ENCODE assay signal across 33 cellular contexts in the genomic region with DNA sequence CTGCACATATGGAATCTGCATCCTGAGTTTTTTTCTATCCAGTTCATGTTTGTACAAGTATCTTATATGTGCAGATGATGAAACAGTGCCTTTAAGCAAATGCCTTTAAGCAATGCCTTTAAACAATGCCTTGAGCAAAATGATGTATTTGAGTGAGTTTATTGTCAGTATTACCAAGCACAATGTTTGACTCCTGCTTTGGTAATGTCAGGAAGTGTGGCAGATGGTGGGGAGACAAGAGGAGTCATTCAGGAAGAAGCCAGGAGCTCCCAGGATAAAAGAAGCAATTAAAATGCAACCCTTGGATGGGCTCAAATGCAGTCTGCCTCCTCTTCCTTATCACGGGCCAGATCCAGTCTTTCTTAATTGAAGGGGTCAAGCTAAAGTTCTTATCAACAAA.
DNase-seq lines count a peak whose midpoint lies in the region; ATAC-seq and TF ChIP-seq lines count a peak whose summit lies in the region.
"Had no signal": no experiment of that assay in that cellular context is flagged by ENCODE, and none has a peak within 500 bp of the region (broad histone marks: within the 10 kb centered on the region; RNA-seq: fewer than 3 reads in every experiment).

No MANE protein-coding gene starts in this region.

- H3K27ac ChIP-seq in PC-3 (ENCODE audit: low read length), result no peak overlapping the region
- no peak overlapping the region for H3K27ac ChIP-seq in mesenchymal stem cell (ENCODE audit: low read length, poor library complexity, severe bottlenecking)
- H3K27ac ChIP-seq: coronary artery, hepatocyte, left lung, PC-9, psoas muscle, suprapubic skin, VCaP had no signal

- POLR2A ChIA-PET in PC-3 (lab: Charles Lee; ENCODE audit: unreplicated experiment), result interaction anchor here (0.6 kb wide), 1 partner anchor 1950 kb away, joined by 3 read pairs; no protein-coding TSS in a partner anchor

- no peak overlapping the region for H4K91ac ChIP-seq in mesenchymal stem cell (ENCODE audit: low read length)

- H3K4me3 ChIP-seq in PC-3 (ENCODE audit: low read length), result no peak overlapping the region
- no peak overlapping the region for H3K4me3 ChIP-seq in mesenchymal stem cell (ENCODE audit: insufficient read depth in 1 of 2, low read depth in 1 of 2, low read length in 2 of 2)
- H3K4me3 ChIP-seq: coronary artery, hepatocyte, left lung, PC-9, psoas muscle, suprapubic skin had no signal

- H3K9ac ChIP-seq in PC-3 (ENCODE audit: low read length), result no peak overlapping the region
- H3K9ac ChIP-seq in mesenchymal stem cell (ENCODE audit: low read length), result no peak overlapping the region

- H2BK5ac ChIP-seq in mesenchymal stem cell (ENCODE audit: low read depth, low read length, poor library complexity, severe bottlenecking), result no peak overlapping the region

- H3K27me3 ChIP-seq in PC-3 (ENCODE audit: low read length), result peaks cover 18% of the 10 kb centered on the region
- no peaks in the 10 kb centered on the region for H3K27me3 ChIP-seq in mesenchymal stem cell (ENCODE audit: control insufficient read depth in 1 of 2, insufficient read depth in 1 of 2, low read length in 2 of 2)

- H2BK12ac ChIP-seq in mesenchymal stem cell (ENCODE audit: low read length in 2 of 2), result no peak overlapping the region

- H3K36me3 ChIP-seq in PC-3 (ENCODE audit: low read depth, low read length) (no peaks in the 10 kb centered on the region), mesenchymal stem cell (ENCODE audit: control insufficient read depth in 1 of 2, insufficient read depth in 2 of 2, low read depth in 1 of 2, low read length in 2 of 2) (no peaks in the 10 kb centered on the region)
- H3K36me3 ChIP-seq: left lung, suprapubic skin had no signal

- no peak overlapping the region for H2BK120ac ChIP-seq in mesenchymal stem cell (ENCODE audit: low read depth, low read length)

- no peak overlapping the region for H2AFZ ChIP-seq in PC-3 (ENCODE audit: low read length)
- H2AFZ ChIP-seq in mesenchymal stem cell (ENCODE audit: low read depth, low read length), result no peak overlapping the region
- H2AFZ ChIP-seq: hepatocyte, PC-9 had no signal

- no TSS peak for BruUV-seq in PC-3 (replicated peaks; lab: Mats Ljungman, UMichigan)

- no peaks in the 10 kb centered on the region for H3K9me2 ChIP-seq in PC-3 (replicated peaks; ENCODE audit: low read length)

- H2BK15ac ChIP-seq in mesenchymal stem cell (ENCODE audit: low read depth, poor library complexity, severe bottlenecking), result no peak overlapping the region

- H4K20me1 ChIP-seq in PC-3 (ENCODE audit: low read length), result no peaks in the 10 kb centered on the region

- H3K36me3 Mint-ChIP-seq in HFFc6 (ENCODE audit: low read depth), result no peaks in the 10 kb centered on the region
- no peaks in the 10 kb centered on the region for H3K36me3 Mint-ChIP-seq in immature natural killer cell
- H3K36me3 Mint-ChIP-seq: activated naive CD8-positive, alpha-beta T cell treated with anti-CD3 and anti-CD28 coated beads for 36 hours; CD4-positive, CD25-positive, alpha-beta regulatory T cell had no signal

- intact Hi-C loops in PC-3 (cut with micrococcal nuclease), result no loop called here

- peaks cover 5% of the 10 kb centered on the region for H3K27me3 Mint-ChIP-seq in HFFc6 (ENCODE audit: insufficient read depth)
- H3K27me3 Mint-ChIP-seq in immature natural killer cell (ENCODE audit: low read depth in 3 of 3), result peaks cover 2 to 18% (median 10%) of the 10 kb centered on the region in 3 donors

- no peaks in the 10 kb centered on the region for H3F3A ChIP-seq in PC-3 (ENCODE audit: low read length, unreplicated experiment)

- peaks cover 5% of the 10 kb centered on the region for H3K9me3 Mint-ChIP-seq in HFFc6
- H3K9me3 Mint-ChIP-seq in immature natural killer cell, result peaks cover 0 to 12% (median 5%) of the 10 kb centered on the region in 6 donors

- H3K4me3 Mint-ChIP-seq in HFFc6 (no peak overlapping the region), immature natural killer cell (no peak overlapping the region)
- H3K4me3 Mint-ChIP-seq: activated naive CD8-positive, alpha-beta T cell treated with anti-CD3 and anti-CD28 coated beads for 36 hours; naive thymus-derived CD8-positive, alpha-beta T cell; stimulated activated naive B cell treated with anti-CD40 and anti-IgM and Interleukin-4, amounts not matched to agents 10 μg/mL and 1 μg/mL and 100 μg/mL, for 72 hours had no signal

- no peak overlapping the region for H3K27ac Mint-ChIP-seq in HFFc6
- no peak overlapping the region for H3K27ac Mint-ChIP-seq in immature natural killer cell
- H3K27ac Mint-ChIP-seq: activated naive CD8-positive, alpha-beta T cell treated with anti-CD3 and anti-CD28 coated beads for 36 hours; CD4-positive, CD25-positive, alpha-beta regulatory T cell; naive thymus-derived CD8-positive, alpha-beta T cell; stimulated activated naive B cell treated with anti-CD40 and anti-IgM and Interleukin-4, amounts not matched to agents 10 μg/mL and 1 μg/mL and 100 μg/mL, for 72 hours had no signal

- H3K23ac ChIP-seq in mesenchymal stem cell (ENCODE audit: low read length in 2 of 2), result no peak overlapping the region

- H3K4me1 Mint-ChIP-seq in HFFc6 (ENCODE audit: low read depth) (peaks cover 10% of the 10 kb centered on the region), immature natural killer cell (no peaks in the 10 kb centered on the region)
- H3K4me1 Mint-ChIP-seq: activated naive CD8-positive, alpha-beta T cell treated with anti-CD3 and anti-CD28 coated beads for 36 hours; CD4-positive, CD25-positive, alpha-beta regulatory T cell; naive thymus-derived CD8-positive, alpha-beta T cell; stimulated activated naive B cell treated with anti-CD40 and anti-IgM and Interleukin-4, amounts not matched to agents 10 μg/mL and 1 μg/mL and 100 μg/mL, for 72 hours had no signal

- TF ChIP-seq CTCF in HFFc6 (IDR thresholded peaks at IDR 0.05) (no peak), PC-3 (conservative IDR thresholded peaks at IDR 0.05; ENCODE audit: low read depth, low read length) (no peak)

- H3K79me1 ChIP-seq in mesenchymal stem cell (replicated peaks; ENCODE audit: low read length, poor library complexity, severe bottlenecking), result no peaks in the 10 kb centered on the region

- no peak overlapping the region for H2AK5ac ChIP-seq in mesenchymal stem cell (ENCODE audit: low read length, severe bottlenecking)

- H4K8ac ChIP-seq in mesenchymal stem cell (ENCODE audit: low read length), result no peak overlapping the region

- H3K4me1 ChIP-seq in PC-3 (ENCODE audit: insufficient read depth, low read length), result no peaks in the 10 kb centered on the region
- H3K4me1 ChIP-seq in mesenchymal stem cell (ENCODE audit: control insufficient read depth, insufficient read depth, low read depth, low read length), result no peaks in the 10 kb centered on the region
- H3K4me1 ChIP-seq: left lung, psoas muscle, suprapubic skin had no signal

- H3K14ac ChIP-seq in mesenchymal stem cell (ENCODE audit: low read length in 2 of 2), result no peak overlapping the region

- CTCF ChIA-PET in PC-3 (lab: Charles Lee), result interaction anchor here (0.6 kb wide), 1 partner anchor 1273 kb away, joined by 3 read pairs; no protein-coding TSS in a partner anchor

- H3K9me3 ChIP-seq in PC-3 (ENCODE audit: low read length), result no peaks in the 10 kb centered on the region; the same call in 1 of the 2 replicates
- peaks cover 18% of the 10 kb centered on the region for H3K9me3 ChIP-seq in mesenchymal stem cell (ENCODE audit: control insufficient read depth, low read length)
- H3K9me3 ChIP-seq: left lung, psoas muscle, suprapubic skin had no signal

- peak; percentile 31 for DNase-seq in NCI-H1092 treated with DMSO at 0.1 percent for 48 hours (lab: John Stamatoyannopoulos, UW)
- DNase-seq in NCI-H1092 (lab: John Stamatoyannopoulos, UW), result no peak
- peak; percentile 10 for DNase-seq in HFFc6
- DNase-seq in PC-3, result peak; percentile 19
- DNase-seq in mesenchymal stem cell, result peak; percentile 16
- no peak for DNase-seq in NCI-H1930 (lab: John Stamatoyannopoulos, UW)
- no peak for DNase-seq in immature natural killer cell
- DNase-seq: 8988T; activated CD4-positive, alpha-beta T cell treated with anti-CD3 and anti-CD28 coated beads for 48 hours; activated CD8-positive, alpha-beta memory T cell treated with anti-CD3 and anti-CD28 coated beads for 24 hours; activated effector memory CD4-positive, alpha-beta T cell treated with Interleukin-2 at 50 U/mL for 16 hours; activated naive CD8-positive, alpha-beta T cell treated with anti-CD3 and anti-CD28 coated beads for 36 hours; aorta; CD4-positive, CD25-positive, alpha-beta regulatory T cell; effector memory CD4-positive, alpha-beta T cell; HCEC 1CT; KBM-7; left lung; MM.1S; naive thymus-derived CD8-positive, alpha-beta T cell; NCI-H1436 treated with DMSO at 0.1 percent for 48 hours; NK-92 treated with Interleukin-12 subunit alpha and Interleukin-12 subunit beta, amount 100 ng/mL, for 24 hours; occipital lobe; PC-9; psoas muscle; Right ventricle myocardium superior; stimulated activated CD4-positive, alpha-beta T cell treated with anti-CD3 and anti-CD28 coated beads, Interleukin-4, amount 100 ng/mL, for 4 hours; stimulated activated naive B cell treated with anti-CD40 and anti-IgM and Interleukin-4, amounts not matched to agents 10 μg/mL and 1 μg/mL and 100 μg/mL, for 72 hours had no signal

- no peak overlapping the region for H3K4me2 ChIP-seq in PC-3 (ENCODE audit: low read length)
- H3K4me2 ChIP-seq in mesenchymal stem cell (ENCODE audit: low read length, poor library complexity, severe bottlenecking), result no peak overlapping the region
- H3K4me2 ChIP-seq: hepatocyte, PC-9 had no signal

- no CpG with 5 or more reads among the region's 1 CpG for WGBS in mesenchymal stem cell

- H3K4ac ChIP-seq in mesenchymal stem cell (ENCODE audit: low read depth in 1 of 2, low read length in 2 of 2), result no peak overlapping the region

- H3K18ac ChIP-seq in mesenchymal stem cell (ENCODE audit: low read depth in 1 of 2, low read length in 2 of 2), result no peak overlapping the region

- no peaks in the 10 kb centered on the region for H3K79me2 ChIP-seq in PC-3 (ENCODE audit: low read length)
- H3K79me2 ChIP-seq: hepatocyte had no signal

- ATAC-seq in PC-3 (no peak), HG03571 (IDR thresholded peaks at IDR 0.05; ENCODE audit: unreplicated experiment) (no peak)
- ATAC-seq: left lung; naive thymus-derived CD8-positive, alpha-beta T cell; psoas muscle; stimulated activated naive B cell treated with anti-CD40 and anti-IgM and Interleukin-4, amounts not matched to agents 10 μg/mL and 1 μg/mL and 100 μg/mL, for 72 hours had no signal

Comparison
In these comparisons a context has a peak if more than half of its experiments do, and no peak if none do; other contexts are left out.
1. DNase-seq: peak in NCI-H1092 treated with DMSO at 0.1 percent for 48 hours (single experiment), HFFc6 (single experiment), PC-3 (single experiment) and mesenchymal stem cell (single experiment); none in NCI-H1092 (single experiment), NCI-H1930 (0 of 2) and immature natural killer cell (0 of 3).